1 cellular context compared by ENCODE assay signal in the genomic region with DNA sequence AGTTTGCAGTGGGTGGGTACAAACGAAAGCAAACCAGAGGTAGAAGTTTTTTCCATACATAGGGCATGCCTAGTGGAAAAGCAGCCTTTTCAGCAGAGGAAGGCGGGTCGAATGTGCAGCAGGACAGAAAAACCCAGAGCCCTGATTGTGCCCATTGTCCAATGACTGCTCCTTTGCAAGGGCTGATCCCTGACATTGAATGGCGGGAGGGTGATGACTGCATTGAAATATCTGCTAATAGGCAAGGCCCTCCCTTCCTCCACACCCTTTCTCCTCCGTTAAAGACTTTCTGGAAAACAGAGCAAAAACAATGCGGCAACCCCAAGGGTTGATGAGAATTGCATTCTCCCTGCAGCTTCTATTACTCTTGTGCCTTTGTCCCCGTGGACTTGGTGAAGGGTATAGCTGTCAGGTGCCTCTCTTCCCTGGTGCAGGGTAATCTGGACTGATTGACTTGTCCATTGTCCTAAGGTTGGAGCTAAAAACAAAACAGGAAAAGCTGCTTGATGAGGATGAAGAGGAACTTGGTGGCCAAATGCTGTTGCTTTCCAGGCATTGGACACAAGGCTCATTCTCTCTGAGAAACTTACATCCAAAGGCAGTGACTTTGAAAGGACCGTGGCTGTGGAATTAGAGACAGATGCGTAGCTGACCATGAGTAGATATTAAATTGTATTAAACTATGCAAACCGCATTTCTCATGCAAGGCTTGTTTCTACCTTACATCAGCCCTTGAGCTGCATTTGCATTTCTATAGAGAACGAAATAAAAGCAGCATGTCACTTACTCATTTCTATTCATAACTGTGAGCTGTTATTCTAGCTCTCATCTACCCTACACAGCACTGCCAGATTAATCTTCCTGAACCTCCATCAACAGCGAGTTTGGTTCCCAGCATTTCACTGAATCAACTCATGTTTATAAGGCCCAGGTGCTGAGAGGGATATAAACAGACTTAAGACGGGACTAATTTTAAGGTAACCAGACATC.
TF ChIP-seq lines count a peak whose summit lies in the region.

No MANE protein-coding gene starts in this region.

TF ChIP-seq in GM23338, 12 proteins besides CTCF, POLR2A, EP300 and RAD21 (continued from another document):
- TF ChIP-seq, protein P1, sequence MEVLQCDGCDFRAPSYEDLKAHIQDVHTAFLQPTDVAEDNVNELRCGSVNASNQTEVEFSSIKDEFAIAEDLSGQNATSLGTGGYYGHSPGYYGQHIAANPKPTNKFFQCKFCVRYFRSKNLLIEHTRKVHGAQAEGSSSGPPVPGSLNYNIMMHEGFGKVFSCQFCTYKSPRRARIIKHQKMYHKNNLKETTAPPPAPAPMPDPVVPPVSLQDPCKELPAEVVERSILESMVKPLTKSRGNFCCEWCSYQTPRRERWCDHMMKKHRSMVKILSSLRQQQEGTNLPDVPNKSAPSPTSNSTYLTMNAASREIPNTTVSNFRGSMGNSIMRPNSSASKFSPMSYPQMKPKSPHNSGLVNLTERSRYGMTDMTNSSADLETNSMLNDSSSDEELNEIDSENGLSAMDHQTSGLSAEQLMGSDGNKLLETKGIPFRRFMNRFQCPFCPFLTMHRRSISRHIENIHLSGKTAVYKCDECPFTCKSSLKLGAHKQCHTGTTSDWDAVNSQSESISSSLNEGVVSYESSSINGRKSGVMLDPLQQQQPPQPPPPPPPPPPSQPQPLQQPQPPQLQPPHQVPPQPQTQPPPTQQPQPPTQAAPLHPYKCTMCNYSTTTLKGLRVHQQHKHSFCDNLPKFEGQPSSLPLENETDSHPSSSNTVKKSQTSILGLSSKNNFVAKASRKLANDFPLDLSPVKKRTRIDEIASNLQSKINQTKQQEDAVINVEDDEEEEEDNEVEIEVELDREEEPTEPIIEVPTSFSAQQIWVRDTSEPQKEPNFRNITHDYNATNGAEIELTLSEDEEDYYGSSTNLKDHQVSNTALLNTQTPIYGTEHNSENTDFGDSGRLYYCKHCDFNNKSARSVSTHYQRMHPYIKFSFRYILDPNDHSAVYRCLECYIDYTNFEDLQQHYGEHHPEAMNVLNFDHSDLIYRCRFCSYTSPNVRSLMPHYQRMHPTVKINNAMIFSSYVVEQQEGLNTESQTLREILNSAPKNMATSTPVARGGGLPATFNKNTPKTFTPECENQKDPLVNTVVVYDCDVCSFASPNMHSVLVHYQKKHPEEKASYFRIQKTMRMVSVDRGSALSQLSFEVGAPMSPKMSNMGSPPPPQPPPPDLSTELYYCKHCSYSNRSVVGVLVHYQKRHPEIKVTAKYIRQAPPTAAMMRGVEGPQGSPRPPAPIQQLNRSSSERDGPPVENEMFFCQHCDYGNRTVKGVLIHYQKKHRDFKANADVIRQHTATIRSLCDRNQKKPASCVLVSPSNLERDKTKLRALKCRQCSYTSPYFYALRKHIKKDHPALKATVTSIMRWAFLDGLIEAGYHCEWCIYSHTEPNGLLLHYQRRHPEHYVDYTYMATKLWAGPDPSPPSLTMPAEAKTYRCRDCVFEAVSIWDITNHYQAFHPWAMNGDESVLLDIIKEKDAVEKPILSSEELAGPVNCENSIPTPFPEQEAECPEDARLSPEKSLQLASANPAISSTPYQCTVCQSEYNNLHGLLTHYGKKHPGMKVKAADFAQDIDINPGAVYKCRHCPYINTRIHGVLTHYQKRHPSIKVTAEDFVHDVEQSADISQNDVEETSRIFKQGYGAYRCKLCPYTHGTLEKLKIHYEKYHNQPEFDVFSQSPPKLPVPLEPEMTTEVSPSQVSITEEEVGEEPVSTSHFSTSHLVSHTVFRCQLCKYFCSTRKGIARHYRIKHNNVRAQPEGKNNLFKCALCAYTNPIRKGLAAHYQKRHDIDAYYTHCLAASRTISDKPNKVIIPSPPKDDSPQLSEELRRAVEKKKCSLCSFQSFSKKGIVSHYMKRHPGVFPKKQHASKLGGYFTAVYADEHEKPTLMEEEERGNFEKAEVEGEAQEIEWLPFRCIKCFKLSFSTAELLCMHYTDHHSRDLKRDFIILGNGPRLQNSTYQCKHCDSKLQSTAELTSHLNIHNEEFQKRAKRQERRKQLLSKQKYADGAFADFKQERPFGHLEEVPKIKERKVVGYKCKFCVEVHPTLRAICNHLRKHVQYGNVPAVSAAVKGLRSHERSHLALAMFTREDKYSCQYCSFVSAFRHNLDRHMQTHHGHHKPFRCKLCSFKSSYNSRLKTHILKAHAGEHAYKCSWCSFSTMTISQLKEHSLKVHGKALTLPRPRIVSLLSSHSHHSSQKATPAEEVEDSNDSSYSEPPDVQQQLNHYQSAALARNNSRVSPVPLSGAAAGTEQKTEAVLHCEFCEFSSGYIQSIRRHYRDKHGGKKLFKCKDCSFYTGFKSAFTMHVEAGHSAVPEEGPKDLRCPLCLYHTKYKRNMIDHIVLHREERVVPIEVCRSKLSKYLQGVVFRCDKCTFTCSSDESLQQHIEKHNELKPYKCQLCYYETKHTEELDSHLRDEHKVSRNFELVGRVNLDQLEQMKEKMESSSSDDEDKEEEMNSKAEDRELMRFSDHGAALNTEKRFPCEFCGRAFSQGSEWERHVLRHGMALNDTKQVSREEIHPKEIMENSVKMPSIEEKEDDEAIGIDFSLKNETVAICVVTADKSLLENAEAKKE (CRISPR knock-in tag; IDR thresholded peaks at IDR 0.05) = no peak
- TF ChIP-seq, protein P2, sequence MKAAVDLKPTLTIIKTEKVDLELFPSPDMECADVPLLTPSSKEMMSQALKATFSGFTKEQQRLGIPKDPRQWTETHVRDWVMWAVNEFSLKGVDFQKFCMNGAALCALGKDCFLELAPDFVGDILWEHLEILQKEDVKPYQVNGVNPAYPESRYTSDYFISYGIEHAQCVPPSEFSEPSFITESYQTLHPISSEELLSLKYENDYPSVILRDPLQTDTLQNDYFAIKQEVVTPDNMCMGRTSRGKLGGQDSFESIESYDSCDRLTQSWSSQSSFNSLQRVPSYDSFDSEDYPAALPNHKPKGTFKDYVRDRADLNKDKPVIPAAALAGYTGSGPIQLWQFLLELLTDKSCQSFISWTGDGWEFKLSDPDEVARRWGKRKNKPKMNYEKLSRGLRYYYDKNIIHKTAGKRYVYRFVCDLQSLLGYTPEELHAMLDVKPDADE (IDR thresholded peaks at IDR 0.05) = no peak
- no peak for TF ChIP-seq NANOG (IDR thresholded peaks at IDR 0.05; ENCODE audit: borderline replicate concordance)
- TF ChIP-seq, protein P3, sequence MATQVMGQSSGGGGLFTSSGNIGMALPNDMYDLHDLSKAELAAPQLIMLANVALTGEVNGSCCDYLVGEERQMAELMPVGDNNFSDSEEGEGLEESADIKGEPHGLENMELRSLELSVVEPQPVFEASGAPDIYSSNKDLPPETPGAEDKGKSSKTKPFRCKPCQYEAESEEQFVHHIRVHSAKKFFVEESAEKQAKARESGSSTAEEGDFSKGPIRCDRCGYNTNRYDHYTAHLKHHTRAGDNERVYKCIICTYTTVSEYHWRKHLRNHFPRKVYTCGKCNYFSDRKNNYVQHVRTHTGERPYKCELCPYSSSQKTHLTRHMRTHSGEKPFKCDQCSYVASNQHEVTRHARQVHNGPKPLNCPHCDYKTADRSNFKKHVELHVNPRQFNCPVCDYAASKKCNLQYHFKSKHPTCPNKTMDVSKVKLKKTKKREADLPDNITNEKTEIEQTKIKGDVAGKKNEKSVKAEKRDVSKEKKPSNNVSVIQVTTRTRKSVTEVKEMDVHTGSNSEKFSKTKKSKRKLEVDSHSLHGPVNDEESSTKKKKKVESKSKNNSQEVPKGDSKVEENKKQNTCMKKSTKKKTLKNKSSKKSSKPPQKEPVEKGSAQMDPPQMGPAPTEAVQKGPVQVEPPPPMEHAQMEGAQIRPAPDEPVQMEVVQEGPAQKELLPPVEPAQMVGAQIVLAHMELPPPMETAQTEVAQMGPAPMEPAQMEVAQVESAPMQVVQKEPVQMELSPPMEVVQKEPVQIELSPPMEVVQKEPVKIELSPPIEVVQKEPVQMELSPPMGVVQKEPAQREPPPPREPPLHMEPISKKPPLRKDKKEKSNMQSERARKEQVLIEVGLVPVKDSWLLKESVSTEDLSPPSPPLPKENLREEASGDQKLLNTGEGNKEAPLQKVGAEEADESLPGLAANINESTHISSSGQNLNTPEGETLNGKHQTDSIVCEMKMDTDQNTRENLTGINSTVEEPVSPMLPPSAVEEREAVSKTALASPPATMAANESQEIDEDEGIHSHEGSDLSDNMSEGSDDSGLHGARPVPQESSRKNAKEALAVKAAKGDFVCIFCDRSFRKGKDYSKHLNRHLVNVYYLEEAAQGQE (IDR thresholded peaks at IDR 0.05; ENCODE audit: unreplicated experiment) = no peak
- TF ChIP-seq EZH2 (IDR thresholded peaks at IDR 0.05; ENCODE audit: low read depth, unreplicated experiment) = no peak
- no peak for TF ChIP-seq CREB1 (CRISPR knock-in tag; IDR thresholded peaks at IDR 0.05; ENCODE audit: low read depth)
- no peak for TF ChIP-seq JUNB (IDR thresholded peaks at IDR 0.05; ENCODE audit: unreplicated experiment)
- TF ChIP-seq POLR2AphosphoS5 (IDR thresholded peaks at IDR 0.05; ENCODE audit: low read depth) = no peak
TF ChIP-seq in GM23338: peak in this region for 0.
